17 cellular contexts compared by ENCODE assay signal in the genomic region with DNA sequence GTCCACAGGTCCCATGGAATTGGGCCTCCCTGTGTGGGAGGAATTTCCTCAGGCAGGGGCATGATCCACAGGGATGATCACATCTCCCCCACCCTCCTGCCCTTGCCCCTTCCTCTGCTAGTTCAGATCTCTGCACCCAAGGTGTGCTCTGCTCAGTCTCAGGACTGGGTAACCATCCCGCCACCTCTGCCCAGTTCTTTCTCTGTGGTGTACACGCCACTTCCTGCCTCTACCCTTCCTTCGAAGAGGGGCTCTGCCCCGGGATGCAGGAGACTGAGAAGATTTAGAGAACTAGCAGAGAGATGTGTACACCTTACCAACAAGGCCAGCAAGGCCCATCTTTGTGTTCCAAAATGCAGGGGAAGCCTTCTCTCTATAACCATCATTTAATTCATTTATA.
DNase-seq lines count a peak whose midpoint lies in the region; ATAC-seq and TF ChIP-seq lines count a peak whose summit lies in the region.
"Had no signal": no experiment of that assay in that cellular context is flagged by ENCODE, and none has a peak within 500 bp of the region (broad histone marks: within the 10 kb centered on the region; RNA-seq: fewer than 3 reads in every experiment).

No MANE protein-coding gene starts in this region.

- H3K23ac ChIP-seq in neuronal stem cell (ENCODE audit: low read depth, low read length, poor library complexity), result no peak overlapping the region

- H3F3A ChIP-seq in Loucy (ENCODE audit: low read depth), result no peaks in the 10 kb centered on the region
- H3F3A ChIP-seq in MM.1S (ENCODE audit: insufficient read depth, low read length), result no peaks in the 10 kb centered on the region

- H3K4me3 ChIP-seq in Jurkat, Clone E6-1 (ENCODE audit: low read length), result no peak overlapping the region
- H3K4me3 ChIP-seq in Loucy (ENCODE audit: low read length, poor library complexity, severe bottlenecking), result no peak overlapping the region
- no peak overlapping the region for H3K4me3 ChIP-seq in neuronal stem cell (ENCODE audit: low read length in 2 of 2)
- H3K4me3 ChIP-seq in MM.1S (ENCODE audit: low read length), result no peak overlapping the region
- H3K4me3 ChIP-seq: A549 had no signal

- peak overlapping the region; percentile 29 for H3K18ac ChIP-seq in neuronal stem cell (ENCODE audit: low read length)

- H3K36me3 ChIP-seq in Loucy (ENCODE audit: insufficient read depth, low read length) (no peaks in the 10 kb centered on the region), neuronal stem cell (replicated peaks in 1 of 2; ENCODE audit: control insufficient read depth in 2 of 2, insufficient read depth in 2 of 2, low read length in 2 of 2) (no peaks in the 10 kb centered on the region), MM.1S (replicated peaks; ENCODE audit: insufficient read depth, low read length) (no peaks in the 10 kb centered on the region)
- H3K36me3 ChIP-seq: BE2C had no signal

- CTCF ChIA-PET in activated CD8-positive, alpha-beta T cell treated with anti-CD3 and anti-CD28 coated beads for 36 hours (lab: Charles Lee), result no interaction called here

- no peaks in the 10 kb centered on the region for H3K36me3 Mint-ChIP-seq in mesothelial cell of epicardium
- H3K36me3 Mint-ChIP-seq in activated CD8-positive, alpha-beta T cell treated with anti-CD3 and anti-CD28 coated beads for 36 hours (ENCODE audit: low read depth), result no peaks in the 10 kb centered on the region
- H3K36me3 Mint-ChIP-seq: CD4-positive, alpha-beta memory T cell had no signal

- H3K27me3 Mint-ChIP-seq in mesothelial cell of epicardium (ENCODE audit: low read depth), result peaks cover 10% of the 10 kb centered on the region
- H3K27me3 Mint-ChIP-seq in activated CD8-positive, alpha-beta T cell treated with anti-CD3 and anti-CD28 coated beads for 36 hours, result no peaks in the 10 kb centered on the region
- H3K27me3 Mint-ChIP-seq: CD4-positive, alpha-beta memory T cell had no signal

- ATAC-seq in GM21529 (IDR thresholded peaks at IDR 0.05; ENCODE audit: unreplicated experiment), result no peak
- ATAC-seq in activated CD8-positive, alpha-beta T cell treated with anti-CD3 and anti-CD28 coated beads for 36 hours, result no peak
- ATAC-seq: A549, HepG2 had no signal

- H3K9me3 ChIP-seq in Loucy (ENCODE audit: insufficient read depth, low read depth, low read length), result no peaks in the 10 kb centered on the region
- no peaks in the 10 kb centered on the region for H3K9me3 ChIP-seq in neuronal stem cell (replicated peaks in 1 of 2; ENCODE audit: control insufficient read depth in 2 of 2, insufficient read depth in 1 of 2, low read depth in 1 of 2, low read length in 2 of 2)
- no peaks in the 10 kb centered on the region for H3K9me3 ChIP-seq in MM.1S (replicated peaks; ENCODE audit: insufficient read depth, low read length)
- H3K9me3 ChIP-seq: A549, BE2C had no signal

- no peak overlapping the region for H3K4me3 Mint-ChIP-seq in mesothelial cell of epicardium
- no peak overlapping the region for H3K4me3 Mint-ChIP-seq in activated CD8-positive, alpha-beta T cell treated with anti-CD3 and anti-CD28 coated beads for 36 hours
- H3K4me3 Mint-ChIP-seq: CD4-positive, alpha-beta memory T cell; H9 had no signal

- no peak overlapping the region for H4K91ac ChIP-seq in neuronal stem cell (ENCODE audit: low read depth, low read length, poor library complexity)

- H3K14ac ChIP-seq in neuronal stem cell (ENCODE audit: low read length), result no peak overlapping the region

- intact Hi-C loops in activated CD8-positive, alpha-beta T cell treated with anti-CD3 and anti-CD28 coated beads for 36 hours (cut with micrococcal nuclease), result no loop called here

- no CpG with 5 or more reads among the region's 4 CpGs for WGBS in neuronal stem cell (ENCODE audit: extremely low coverage in 2 of 2, insufficient read length in 2 of 2, insufficient replicate concordance in 1 of 2), 2 donors

- H3K9me3 Mint-ChIP-seq in mesothelial cell of epicardium, result no peaks in the 10 kb centered on the region
- no peaks in the 10 kb centered on the region for H3K9me3 Mint-ChIP-seq in activated CD8-positive, alpha-beta T cell treated with anti-CD3 and anti-CD28 coated beads for 36 hours
- H3K9me3 Mint-ChIP-seq: CD4-positive, alpha-beta memory T cell; H9 had no signal

- no peaks in the 10 kb centered on the region for H4K20me1 ChIP-seq in Loucy (ENCODE audit: insufficient read depth, low read length, poor library complexity, severe bottlenecking)
- H4K20me1 ChIP-seq in MM.1S (ENCODE audit: insufficient read depth, low read length), result no peaks in the 10 kb centered on the region

- H4K8ac ChIP-seq in neuronal stem cell (ENCODE audit: low read depth, low read length), result no peak overlapping the region

- TF ChIP-seq CTCF in Loucy (conservative IDR thresholded peaks at IDR 0.05; ENCODE audit: low read length) (no peak), mesothelial cell of epicardium (IDR thresholded peaks at IDR 0.05; ENCODE audit: unreplicated experiment) (no peak), MM.1S (IDR thresholded peaks at IDR 0.05; ENCODE audit: low read length) (no peak)
- TF ChIP-seq CTCF in activated CD8-positive, alpha-beta T cell treated with anti-CD3 and anti-CD28 coated beads for 36 hours (IDR thresholded peaks at IDR 0.05), result no peak

- H3K9ac ChIP-seq in Loucy (ENCODE audit: low read depth, low read length, poor library complexity, severe bottlenecking), result peak overlapping the region; percentile 9
- no peak overlapping the region for H3K9ac ChIP-seq in neuronal stem cell (ENCODE audit: low read depth, low read length, poor library complexity)
- H3K9ac ChIP-seq in MM.1S (ENCODE audit: low read length), result no peak overlapping the region

- H3K4ac ChIP-seq in neuronal stem cell (ENCODE audit: low read length), result no peak overlapping the region

- H2AFZ ChIP-seq in Loucy (ENCODE audit: low read length), result peak overlapping the region; percentile 13; the same call in 1 of the 2 replicates
- no peak overlapping the region for H2AFZ ChIP-seq in neuronal stem cell (ENCODE audit: low read length)
- no peak overlapping the region for H2AFZ ChIP-seq in MM.1S (ENCODE audit: low read length)

- H3K9me2 ChIP-seq in Loucy (replicated peaks; ENCODE audit: low read depth, low read length), result no peaks in the 10 kb centered on the region
- H3K9me2 ChIP-seq in MM.1S (replicated peaks; ENCODE audit: insufficient read depth, low read length), result no peaks in the 10 kb centered on the region

- peak; percentile 34 for DNase-seq in Jurkat, Clone E6-1 (ENCODE audit: low read depth, low spot score)
- DNase-seq in mesothelial cell of epicardium (ENCODE audit: low spot score in 2 of 2, unreplicated experiment in 2 of 2) (no peak), neuronal stem cell (ENCODE audit: low spot score) (no peak), NCI-H510A (lab: John Stamatoyannopoulos, UW) (no peak), MM.1S (no peak)
- no peak for DNase-seq in activated CD8-positive, alpha-beta T cell treated with anti-CD3 and anti-CD28 coated beads for 36 hours
- DNase-seq: BE2C; CD4-positive, alpha-beta memory T cell; DMS79 treated with DMSO at 0.1 percent for 48 hours; GDM1; GOT3; H9 had no signal

- peaks cover 24% of the 10 kb centered on the region for H3K4me1 Mint-ChIP-seq in mesothelial cell of epicardium
- peaks cover 2% of the 10 kb centered on the region for H3K4me1 Mint-ChIP-seq in activated CD8-positive, alpha-beta T cell treated with anti-CD3 and anti-CD28 coated beads for 36 hours (ENCODE audit: low read depth)
- H3K4me1 Mint-ChIP-seq: CD4-positive, alpha-beta memory T cell had no signal

- H3K27ac Mint-ChIP-seq in mesothelial cell of epicardium, result peak overlapping the region; percentile 31
- H3K27ac Mint-ChIP-seq in activated CD8-positive, alpha-beta T cell treated with anti-CD3 and anti-CD28 coated beads for 36 hours, result no peak overlapping the region
- H3K27ac Mint-ChIP-seq: H9 had no signal

- H3K27me3 ChIP-seq in Loucy (ENCODE audit: insufficient read depth, low read length, poor library complexity, severe bottlenecking) (no peaks in the 10 kb centered on the region), neuronal stem cell (ENCODE audit: control insufficient read depth in 3 of 3, insufficient read depth in 3 of 3, low read depth in 1 of 3, low read length in 3 of 3) (no peaks in the 10 kb centered on the region), MM.1S (replicated peaks; ENCODE audit: insufficient read depth, low read length) (no peaks in the 10 kb centered on the region)
- H3K27me3 ChIP-seq: BE2C had no signal

- POLR2A ChIA-PET in activated CD8-positive, alpha-beta T cell treated with anti-CD3 and anti-CD28 coated beads for 36 hours (lab: Charles Lee), result no interaction called here

- H2BK5ac ChIP-seq in neuronal stem cell (ENCODE audit: low read length), result no peak overlapping the region

- no peak overlapping the region for H3K27ac ChIP-seq in neuronal stem cell (replicated peaks; ENCODE audit: low read length)
- H3K27ac ChIP-seq in MM.1S (ENCODE audit: low read length), result no peak overlapping the region
- H3K27ac ChIP-seq: A549, C4-2B had no signal

- H3K4me1 ChIP-seq in Loucy (ENCODE audit: insufficient read depth, low read length, poor library complexity, severe bottlenecking) (peaks cover 21% of the 10 kb centered on the region), neuronal stem cell (ENCODE audit: control insufficient read depth in 2 of 2, insufficient read depth in 1 of 2, low read depth in 1 of 2, low read length in 2 of 2) (peaks cover 0 to 14% of the 10 kb centered on the region in 2 donors), MM.1S (ENCODE audit: low read length) (peaks cover 23% of the 10 kb centered on the region)
- H3K4me1 ChIP-seq: A549, BE2C had no signal

- no peaks in the 10 kb centered on the region for H3K79me1 ChIP-seq in neuronal stem cell (ENCODE audit: low read depth, low read length)

- no peak overlapping the region for H2BK15ac ChIP-seq in neuronal stem cell (ENCODE audit: low read length)

- peak overlapping the region; percentile 42 for H3K4me2 ChIP-seq in Loucy (ENCODE audit: low read depth, low read length, poor library complexity, severe bottlenecking)
- H3K4me2 ChIP-seq in neuronal stem cell (ENCODE audit: insufficient read depth, low read length, poor library complexity, severe bottlenecking), result no peak overlapping the region
- no peak overlapping the region for H3K4me2 ChIP-seq in MM.1S (ENCODE audit: low read depth, low read length)
- H3K4me2 ChIP-seq: A549 had no signal

- H3K79me2 ChIP-seq in Loucy (ENCODE audit: insufficient read depth, low read length) (no peaks in the 10 kb centered on the region), MM.1S (ENCODE audit: low read length) (no peaks in the 10 kb centered on the region)

- H2BK120ac ChIP-seq in neuronal stem cell (ENCODE audit: low read depth, low read length), result no peak overlapping the region

- H2BK12ac ChIP-seq in neuronal stem cell (ENCODE audit: low read length), result no peak overlapping the region

- peak overlapping the region; percentile 28 for H2AK5ac ChIP-seq in neuronal stem cell (ENCODE audit: low read depth, low read length)
